In the genomic region with DNA sequence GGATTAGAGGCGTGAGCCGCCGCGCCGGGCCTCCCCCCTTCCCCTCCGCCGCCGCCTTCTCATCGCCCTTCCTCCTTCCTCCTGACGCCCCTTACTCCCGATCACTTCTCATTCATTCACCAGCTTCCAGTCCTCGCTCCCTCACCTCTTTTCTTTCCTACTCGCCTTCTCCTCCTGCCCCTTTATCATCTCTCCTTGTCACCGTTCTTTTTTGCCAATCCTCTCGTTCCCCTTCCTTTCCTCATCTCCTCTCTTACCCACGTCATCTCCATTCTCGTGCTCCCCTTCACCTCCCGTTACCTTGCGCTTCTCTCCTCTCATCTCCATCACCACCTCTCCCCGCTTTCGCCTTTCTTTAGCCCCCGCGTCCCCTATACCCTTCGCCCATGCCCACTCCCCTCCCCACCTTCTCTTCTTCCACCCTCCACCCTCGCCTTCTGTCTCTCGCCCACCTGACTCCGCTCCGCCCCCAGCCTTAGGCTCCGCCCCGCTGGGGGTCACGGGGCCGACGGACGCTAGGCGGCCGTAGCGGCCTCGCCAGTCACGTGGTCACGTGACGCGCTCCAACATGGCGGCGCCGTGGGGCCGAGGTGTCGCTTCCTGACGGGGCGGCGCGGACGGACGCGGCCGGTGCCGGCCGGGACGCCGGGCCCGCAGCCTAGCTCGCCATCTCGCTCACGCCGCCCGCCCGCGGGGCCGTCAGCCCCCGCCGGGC, we compare ENCODE assay signal across 8 cellular contexts. TPM values are rescaled to one million over a fixed set of nuclear protein-coding genes. Genes with fewer than 3 reads are reported as not detected.
DNase-seq lines count a peak whose midpoint lies in the region; ATAC-seq and TF ChIP-seq lines count a peak whose summit lies in the region.

Gene ARFGEF2, plus strand, starts transcription at position 544 of the 715 bp plus-strand sequence. CDS start 179 bp downstream, outside the sequence.

- intact Hi-C loops in Caco-2 (cut with micrococcal nuclease; ENCODE audit: unreplicated experiment), result no loop called here

- POLR2A ChIA-PET in Caco-2 (lab: Charles Lee), result interaction anchor here (0.5 to 1.6 kb wide), 2 partner anchors 124 to 125 kb away, joined by 4 to 6 read pairs; partner anchors contain the start of gene CSE1L

- H3F3A ChIP-seq in OCI-LY1 (ENCODE audit: insufficient read depth, low read length), result peaks cover 7% of the 10 kb centered on the region; the same call in 1 of the 2 replicates

- peak within 1 kb of the TSS; percentile 86 for H3K4me3 ChIP-seq in Caco-2 (ENCODE audit: low read depth, low read length)
- peak within 1 kb of the TSS; percentile 86 for H3K4me3 ChIP-seq in HUES6 (ENCODE audit: low read depth, low read length)
- peak within 1 kb of the TSS; percentile 99 for H3K4me3 ChIP-seq in OCI-LY1 (ENCODE audit: low read depth, low read length, poor library complexity, severe bottlenecking)

- H3K36me3 ChIP-seq in Caco-2 (ENCODE audit: control insufficient read depth, insufficient read depth, low read length) (no peaks in the 10 kb centered on the region), HUES6 (ENCODE audit: control insufficient read depth, insufficient read depth, low read length) (no peaks in the 10 kb centered on the region), OCI-LY1 (ENCODE audit: insufficient read depth, low read length) (no peaks in the 10 kb centered on the region)

- H3K9me2 ChIP-seq in OCI-LY1 (ENCODE audit: low read depth, low read length), result no peaks in the 10 kb centered on the region

- H3K4me3 Mint-ChIP-seq in Caco-2 (ENCODE audit: unreplicated experiment) (peak within 1 kb of the TSS; percentile 84), mesothelial cell of epicardium (peak within 1 kb of the TSS; percentile 83)

- H3K79me2 ChIP-seq in OCI-LY1 (ENCODE audit: insufficient read depth, low read length), result peaks cover 38% of the 10 kb centered on the region

- H3K9ac ChIP-seq in HUES6 (ENCODE audit: low read length) (peak within 1 kb of the TSS; percentile 94), OCI-LY1 (ENCODE audit: low read length) (peak within 1 kb of the TSS; percentile 95)

- H3K9me3 Mint-ChIP-seq in Caco-2 (ENCODE audit: unreplicated experiment), result no peaks in the 10 kb centered on the region
- H3K9me3 Mint-ChIP-seq in mesothelial cell of epicardium, result no peaks in the 10 kb centered on the region

- TF ChIP-seq CTCF in Caco-2 (IDR thresholded peaks at IDR 0.05; ENCODE audit: insufficient read depth in 1 of 2, low read depth in 1 of 2, low read length in 1 of 2, severe bottlenecking in 1 of 2, unreplicated experiment in 1 of 2), result peak; percentile 17 to 28
- no peak for TF ChIP-seq CTCF in OCI-LY1 (IDR thresholded peaks at IDR 0.05; ENCODE audit: low read length)
- no peak for TF ChIP-seq CTCF in mesothelial cell of epicardium (IDR thresholded peaks at IDR 0.05; ENCODE audit: unreplicated experiment)

- peak within 1 kb of the TSS; percentile 97 for H3K4me2 ChIP-seq in OCI-LY1 (ENCODE audit: low read length)

- H3K4me1 ChIP-seq in Caco-2 (peaks cover 32% of the 10 kb centered on the region), HUES6 (ENCODE audit: control insufficient read depth, insufficient read depth, low read length) (peaks cover 18% of the 10 kb centered on the region; the same call in 1 of the 2 replicates), OCI-LY1 (ENCODE audit: insufficient read depth, low read length, severe bottlenecking) (peaks cover 40% of the 10 kb centered on the region)

- H3K36me3 Mint-ChIP-seq in Caco-2 (ENCODE audit: insufficient read depth, unreplicated experiment), result peaks cover 9% of the 10 kb centered on the region
- H3K36me3 Mint-ChIP-seq in mesothelial cell of epicardium, result no peaks in the 10 kb centered on the region

- no TSS peak for BruUV-seq in Caco-2 (replicated peaks; lab: Mats Ljungman, UMichigan)

- H3K27me3 ChIP-seq in Caco-2 (replicated peaks; ENCODE audit: control insufficient read depth, insufficient read depth, low read length) (no peaks in the 10 kb centered on the region), HUES6 (ENCODE audit: control insufficient read depth, insufficient read depth, low read length) (no peaks in the 10 kb centered on the region), OCI-LY1 (ENCODE audit: insufficient read depth, low read length) (0 out of 2 replicates have a peak, but pooled peaks cover 4% of the 10 kb centered on the region)

- H3K4me1 Mint-ChIP-seq in Caco-2 (ENCODE audit: low read depth, unreplicated experiment) (peaks cover 30% of the 10 kb centered on the region), mesothelial cell of epicardium (peaks cover 24% of the 10 kb centered on the region)

- DNase-seq in Caco-2, result peak; percentile 97 to 100
- peak; percentile 93 for DNase-seq in activated CD8-positive, alpha-beta memory T cell treated with anti-CD3 and anti-CD28 coated beads, Interleukin-2, amount 50 U/mL, for 4 hours
- DNase-seq in mesothelial cell of epicardium (ENCODE audit: low spot score in 2 of 2, unreplicated experiment in 2 of 2), result peak; percentile 78 to 85
- DNase-seq in stimulated activated CD8-positive, alpha-beta memory T cell treated with anti-CD3 and anti-CD28 coated beads, Interleukin-15, amount 100 ng/mL, for 4 hours (ENCODE audit: low read depth in 2 of 2), result peak; percentile 79 to 89

- H3K27ac ChIP-seq in HUES6 (ENCODE audit: low read depth, low read length), result peak within 1 kb of the TSS; percentile 66
- H3K27ac ChIP-seq in OCI-LY1 (ENCODE audit: low read depth, low read length, poor library complexity, severe bottlenecking), result peak within 1 kb of the TSS; percentile 57

- no peaks in the 10 kb centered on the region for H3K27me3 Mint-ChIP-seq in Caco-2 (ENCODE audit: insufficient read depth, unreplicated experiment)
- peaks cover 2% of the 10 kb centered on the region for H3K27me3 Mint-ChIP-seq in mesothelial cell of epicardium (ENCODE audit: low read depth)

- peak within 1 kb of the TSS; percentile 66; the same call in 1 of the 2 replicates for H2AFZ ChIP-seq in OCI-LY1 (ENCODE audit: low read length)

- H3K27ac Mint-ChIP-seq in Caco-2 (ENCODE audit: unreplicated experiment) (peak within 1 kb of the TSS; percentile 99), mesothelial cell of epicardium (peak within 1 kb of the TSS; percentile 96)

- ATAC-seq in GM21390 (IDR thresholded peaks at IDR 0.05; ENCODE audit: unreplicated experiment), result peak; percentile 66

- CTCF ChIA-PET in Caco-2 (lab: Charles Lee), result interaction anchor here (1.8 kb wide), 1 partner anchor 264 kb away, joined by 11 read pairs; no protein-coding TSS in a partner anchor

- in situ Hi-C loops in endometrial microvascular endothelial cells (cut with HindIII; ENCODE audit: inconsistent ontology term, low pct_unique_long_range_greater_than_20kb, low sequenced_read_pairs), result no loop called here

- H3K9me3 ChIP-seq in Caco-2, result no peaks in the 10 kb centered on the region
- no peaks in the 10 kb centered on the region for H3K9me3 ChIP-seq in HUES6 (ENCODE audit: control insufficient read depth, insufficient read depth, low read depth, low read length)
- no peaks in the 10 kb centered on the region for H3K9me3 ChIP-seq in OCI-LY1 (ENCODE audit: low read length)

- H4K20me1 ChIP-seq in OCI-LY1 (ENCODE audit: insufficient read depth, low read length), result no peaks in the 10 kb centered on the region

RNA-seq across cellular contexts. Expression of gene ARFGEF2, which starts in this region (rescaled TPM):
- total RNA-seq in Caco-2 (2022) (78.8 and 83.2 TPM in 2 replicates), endometrial microvascular endothelial cells (ENCODE audit: inconsistent ontology term) (37.3 TPM), mesothelial cell of epicardium (23.6 to 24.7 TPM (median 23.8 TPM) in 3 replicates)

Comparison
In these comparisons a context has a peak if more than half of its experiments do, and no peak if none do; other contexts are left out.
1. Peak in every context shown above with its lines: DNase-seq, ATAC-seq, H3K4me3 ChIP-seq and H3K27ac ChIP-seq.
2. CTCF ChIP-seq: peak in Caco-2 (2 of 2); none in OCI-LY1 (single experiment) and mesothelial cell of epicardium (single experiment).